ENCODE assay signal across 8 cellular contexts in the genomic region with DNA sequence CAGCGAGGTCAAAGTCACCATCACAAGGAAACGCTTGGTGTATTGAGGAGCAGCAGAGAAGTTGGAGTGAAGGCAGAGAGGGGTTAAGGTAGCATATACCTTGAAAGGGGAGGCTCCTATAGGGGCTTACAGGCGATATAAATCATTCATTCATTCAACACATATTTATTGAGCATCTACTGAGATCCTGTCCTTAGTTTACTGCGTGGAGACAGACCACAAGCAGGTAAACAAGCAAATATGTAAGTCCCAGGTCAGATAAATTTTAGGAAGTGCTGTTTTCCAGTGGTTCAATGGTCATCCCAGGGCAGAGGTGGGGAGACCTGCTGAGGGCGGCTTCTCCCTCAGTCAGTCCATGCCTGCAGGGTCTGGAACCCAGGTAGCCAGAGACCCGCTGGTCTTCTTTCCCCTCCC. TPM values are rescaled to one million over a fixed set of nuclear protein-coding genes. Genes with fewer than 3 reads are reported as not detected.
DNase-seq lines count a peak whose midpoint lies in the region; ATAC-seq and TF ChIP-seq lines count a peak whose summit lies in the region.

No MANE protein-coding gene starts in this region.

- TF ChIP-seq RAD21 in neural cell (conservative IDR thresholded peaks at IDR 0.05): no peak

- H2AFZ ChIP-seq in KMS-11 (ENCODE audit: low read depth) (peak overlapping the region; percentile 91), neural cell (ENCODE audit: low read depth, low read length) (no peak overlapping the region)

- no peaks in the 10 kb centered on the region for H3K36me3 ChIP-seq in BJ (ENCODE audit: control insufficient read depth, insufficient read depth, low read length)
- H3K36me3 ChIP-seq in KMS-11 (ENCODE audit: insufficient read depth): no peaks in the 10 kb centered on the region
- no peaks in the 10 kb centered on the region for H3K36me3 ChIP-seq in neural cell (ENCODE audit: insufficient read depth, low read length)

- H3K9me2 ChIP-seq in neural cell (ENCODE audit: insufficient read depth, low read length): no peaks in the 10 kb centered on the region

- H4K20me1 ChIP-seq in KMS-11 (ENCODE audit: insufficient read depth) (no peaks in the 10 kb centered on the region), neural cell (ENCODE audit: insufficient read depth) (no peaks in the 10 kb centered on the region)

- no peak for TF ChIP-seq EP300 in neural cell (conservative IDR thresholded peaks at IDR 0.05; ENCODE audit: poor library complexity, severe bottlenecking)

- CTCF ChIA-PET in BJ (lab: Yijun Ruan, JAX): interaction anchor here (1.3 kb wide), 1 partner anchor 29 kb away, joined by 4 read pairs; no protein-coding TSS in a partner anchor

- H3K4me2 ChIP-seq in KMS-11 (peak overlapping the region; percentile 79), neural cell (ENCODE audit: low read length) (no peak overlapping the region)

- peak overlapping the region; percentile 95 for H3K4me3 ChIP-seq in BJ (ENCODE audit: low read depth, low read length)
- H3K4me3 ChIP-seq in KMS-11 (IDR thresholded peaks at IDR 0.05; ENCODE audit: insufficient read depth, low read depth, low read length): no peak overlapping the region
- H3K4me3 ChIP-seq in coronary artery: peak overlapping the region; percentile 85
- peak overlapping the region; percentile 77 for H3K4me3 ChIP-seq in neural cell (ENCODE audit: low read length)

- DNase-seq in BJ (ENCODE audit: low read depth): no peak
- no peak for DNase-seq in coronary artery (ENCODE audit: low spot score)
- DNase-seq in NCI-H146 (lab: John Stamatoyannopoulos, UW): no peak
- DNase-seq in activated CD4-positive, CD25-positive, alpha-beta regulatory T cell treated with anti-CD3 and anti-CD28 coated beads, Interleukin-2, amount 50 U/mL, for 72 hours: no peak
- DNase-seq in NCI-H2081 treated with DMSO at 0.1 percent for 48 hours (lab: John Stamatoyannopoulos, UW): no peak

- no peaks in the 10 kb centered on the region for H3K27me3 ChIP-seq in BJ (ENCODE audit: control insufficient read depth, insufficient read depth, low read length)
- no peaks in the 10 kb centered on the region for H3K27me3 ChIP-seq in KMS-11 (ENCODE audit: insufficient read depth, low read depth)
- H3K27me3 ChIP-seq in neural cell (ENCODE audit: insufficient read depth, low read depth, low read length): peaks cover 9% of the 10 kb centered on the region

- H3K79me2 ChIP-seq in KMS-11 (ENCODE audit: insufficient read depth, low read depth) (peaks cover 38% of the 10 kb centered on the region), neural cell (replicated peaks; ENCODE audit: insufficient read depth, low read length) (peaks cover 5% of the 10 kb centered on the region)

- TF ChIP-seq CTCF in BJ (IDR thresholded peaks at IDR 0.05; ENCODE audit: insufficient read depth, low read depth, low read length): no peak
- no peak for TF ChIP-seq CTCF in KMS-11 (conservative IDR thresholded peaks at IDR 0.05; ENCODE audit: low read depth, low read length)
- TF ChIP-seq CTCF in coronary artery (IDR thresholded peaks at IDR 0.05): no peak
- TF ChIP-seq CTCF in neural cell (IDR thresholded peaks at IDR 0.05; ENCODE audit: poor library complexity, severe bottlenecking): no peak

- H3K4me1 ChIP-seq in KMS-11 (ENCODE audit: low read depth, poor library complexity, severe bottlenecking): peaks cover 28% of the 10 kb centered on the region

- POLR2A ChIA-PET in BJ (lab: Charles Lee): no interaction called here

- no peak for ATAC-seq in GM21619 (IDR thresholded peaks at IDR 0.05; ENCODE audit: unreplicated experiment)

- H3F3A ChIP-seq in neural cell (ENCODE audit: insufficient read depth, low read length, poor library complexity, severe bottlenecking): no peaks in the 10 kb centered on the region

- peak overlapping the region; percentile 77 for H3K9ac ChIP-seq in KMS-11
- H3K9ac ChIP-seq in neural cell (ENCODE audit: low read length): peak overlapping the region; percentile 69

- H3K9me3 ChIP-seq in neural cell (ENCODE audit: low read length): no peaks in the 10 kb centered on the region

- H3K27ac ChIP-seq in KMS-11 (peak overlapping the region; percentile 64), coronary artery (no peak overlapping the region), neural cell (ENCODE audit: low read length) (no peak overlapping the region)

TF ChIP-seq in neural cell, 6 proteins besides CTCF, POLR2A, EP300 and RAD21:
- TF ChIP-seq EZH2 (IDR thresholded peaks at IDR 0.05; ENCODE audit: borderline replicate concordance, insufficient read depth, low read length, poor library complexity, severe bottlenecking): no peak
- TF ChIP-seq MXI1 (conservative IDR thresholded peaks at IDR 0.05; ENCODE audit: poor library complexity, severe bottlenecking): no peak
- TF ChIP-seq, protein P1, sequence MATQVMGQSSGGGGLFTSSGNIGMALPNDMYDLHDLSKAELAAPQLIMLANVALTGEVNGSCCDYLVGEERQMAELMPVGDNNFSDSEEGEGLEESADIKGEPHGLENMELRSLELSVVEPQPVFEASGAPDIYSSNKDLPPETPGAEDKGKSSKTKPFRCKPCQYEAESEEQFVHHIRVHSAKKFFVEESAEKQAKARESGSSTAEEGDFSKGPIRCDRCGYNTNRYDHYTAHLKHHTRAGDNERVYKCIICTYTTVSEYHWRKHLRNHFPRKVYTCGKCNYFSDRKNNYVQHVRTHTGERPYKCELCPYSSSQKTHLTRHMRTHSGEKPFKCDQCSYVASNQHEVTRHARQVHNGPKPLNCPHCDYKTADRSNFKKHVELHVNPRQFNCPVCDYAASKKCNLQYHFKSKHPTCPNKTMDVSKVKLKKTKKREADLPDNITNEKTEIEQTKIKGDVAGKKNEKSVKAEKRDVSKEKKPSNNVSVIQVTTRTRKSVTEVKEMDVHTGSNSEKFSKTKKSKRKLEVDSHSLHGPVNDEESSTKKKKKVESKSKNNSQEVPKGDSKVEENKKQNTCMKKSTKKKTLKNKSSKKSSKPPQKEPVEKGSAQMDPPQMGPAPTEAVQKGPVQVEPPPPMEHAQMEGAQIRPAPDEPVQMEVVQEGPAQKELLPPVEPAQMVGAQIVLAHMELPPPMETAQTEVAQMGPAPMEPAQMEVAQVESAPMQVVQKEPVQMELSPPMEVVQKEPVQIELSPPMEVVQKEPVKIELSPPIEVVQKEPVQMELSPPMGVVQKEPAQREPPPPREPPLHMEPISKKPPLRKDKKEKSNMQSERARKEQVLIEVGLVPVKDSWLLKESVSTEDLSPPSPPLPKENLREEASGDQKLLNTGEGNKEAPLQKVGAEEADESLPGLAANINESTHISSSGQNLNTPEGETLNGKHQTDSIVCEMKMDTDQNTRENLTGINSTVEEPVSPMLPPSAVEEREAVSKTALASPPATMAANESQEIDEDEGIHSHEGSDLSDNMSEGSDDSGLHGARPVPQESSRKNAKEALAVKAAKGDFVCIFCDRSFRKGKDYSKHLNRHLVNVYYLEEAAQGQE (IDR thresholded peaks at IDR 0.05; ENCODE audit: borderline replicate concordance): no peak
- TF ChIP-seq POLR2AphosphoS5 (IDR thresholded peaks at IDR 0.05): no peak
- TF ChIP-seq TAF1 (IDR thresholded peaks at IDR 0.05; ENCODE audit: low read depth): no peak
- no peak for TF ChIP-seq SMC3 (conservative IDR thresholded peaks at IDR 0.05; ENCODE audit: poor library complexity)

RNA-seq across cellular contexts. Expression of a gene that starts 0.8 kb away (rescaled TPM):
- polyA plus RNA-seq in BJ (2011; rRNA removed) (1.1 and 1.3 TPM in 2 replicates), neural cell (8.7 and 9.0 TPM in 2 replicates)
- 1.6 and 1.8 TPM in 2 replicates for polyA minus RNA-seq in BJ (2011; rRNA and poly(A)+ RNA removed)
- 8.9 and 9.0 TPM in 2 replicates for polyA minus RNA-seq in neural cell

RNA-seq across cellular contexts. Expression of a gene that starts 18.2 kb away (rescaled TPM):
- polyA plus RNA-seq in BJ (2011; rRNA removed) (73.6 and 84.3 TPM in 2 replicates), neural cell (35.6 and 49.7 TPM in 2 replicates)
- 16.0 and 17.0 TPM in 2 replicates for polyA minus RNA-seq in BJ (2011; rRNA and poly(A)+ RNA removed)
- polyA minus RNA-seq in neural cell: 22.4 and 27.6 TPM in 2 replicates

RNA-seq across cellular contexts. Expression of a gene that starts 58.3 kb away (rescaled TPM):
- 61.5 and 99.2 TPM in 2 replicates for polyA plus RNA-seq in BJ (2011; rRNA removed)
- polyA minus RNA-seq in BJ (2011; rRNA and poly(A)+ RNA removed): 43.7 and 46.8 TPM in 2 replicates
- 209 and 210 TPM in 2 replicates for polyA plus RNA-seq in neural cell
- polyA minus RNA-seq in neural cell: 188 and 226 TPM in 2 replicates
